Comparison of ENCODE assay signal across 9 cellular contexts in genomic region chr2:10091182-10091932, GRCh38. TPM values are rescaled to one million over a fixed set of nuclear protein-coding genes. Genes with fewer than 3 reads are reported as not detected.
DNase-seq lines count a peak whose midpoint lies in the region; ATAC-seq lines count a peak whose summit lies in the region.
"Had no signal": no experiment of that assay in that cellular context is flagged by ENCODE, and none has a peak within 500 bp of the region (broad histone marks: within the 10 kb centered on the region; RNA-seq: fewer than 3 reads in every experiment).

No MANE protein-coding gene starts in this region.

- peak; percentile 55 to 65 for ATAC-seq in activated T-cell treated with anti-CD3 and anti-CD28 coated beads, Interleukin-2, amount 50 U/mL, for 4 hours
- ATAC-seq in left lobe of liver (peak; percentile 32), aorta (ENCODE audit: low FRiP score) (peak; percentile 65), HG02798 (IDR thresholded peaks at IDR 0.05; ENCODE audit: poor library complexity, unreplicated experiment) (no peak)

- H3K36me3 Mint-ChIP-seq in activated T-cell treated with anti-CD3 and anti-CD28 coated beads, Interleukin-2, amount 50 U/mL, for 4 hours (ENCODE audit: insufficient read depth) = no peaks in the 10 kb centered on the region
- H3K36me3 Mint-ChIP-seq: mesothelial cell of epicardium had no signal

- H3K27ac ChIP-seq in aorta (ENCODE audit: low read depth in 1 of 2, low read length in 2 of 2) = no peak overlapping the region

- no peaks in the 10 kb centered on the region for H3K9me3 ChIP-seq in aorta (ENCODE audit: control insufficient read depth, low read length)

- no peaks in the 10 kb centered on the region for H3K36me3 ChIP-seq in aorta (ENCODE audit: control insufficient read depth in 1 of 2, insufficient read depth in 2 of 2, low read length in 1 of 2)

- no peaks in the 10 kb centered on the region for H3K27me3 ChIP-seq in aorta (ENCODE audit: control insufficient read depth in 1 of 2, insufficient read depth in 2 of 2, low read length in 1 of 2)

- 20 to 26% methylated on average over 42 to 52 of the region's 52 CpGs for WGBS in aorta, 2 donors

- no peaks in the 10 kb centered on the region for H3K4me1 ChIP-seq in aorta (ENCODE audit: control insufficient read depth in 1 of 2, insufficient read depth in 2 of 2, low read length in 2 of 2)

- intact Hi-C loops in aorta (cut with DNase I) = no loop called here

- no peaks in the 10 kb centered on the region for H3K9me3 Mint-ChIP-seq in activated T-cell treated with anti-CD3 and anti-CD28 coated beads, Interleukin-2, amount 50 U/mL, for 4 hours
- H3K9me3 Mint-ChIP-seq: mesothelial cell of epicardium had no signal

- peak; percentile 18 for DNase-seq in stimulated activated CD4-positive, alpha-beta T cell treated with anti-CD3 and anti-CD28 coated beads, Interleukin-4, amount 100 ng/mL, for 1 hour
- DNase-seq in stimulated activated CD4-positive, alpha-beta T cell treated with anti-CD3 and anti-CD28 coated beads, Interleukin-2, amount 100 ng/mL, for 48 hours = no peak
- peak; percentile 20 for DNase-seq in activated T-cell treated with anti-CD3 and anti-CD28 coated beads, Interleukin-2, amount 50 U/mL, for 4 hours
- DNase-seq in left lobe of liver (ENCODE audit: low spot score) = no peak
- peak in 1 of 2 donors; percentile 80 for DNase-seq in aorta
- DNase-seq in NCI-H2029 (lab: John Stamatoyannopoulos, UW) = no peak
- no peak for DNase-seq in NCI-H345 (lab: John Stamatoyannopoulos, UW)

- peak overlapping the region; percentile 66 for H3K4me3 Mint-ChIP-seq in activated T-cell treated with anti-CD3 and anti-CD28 coated beads, Interleukin-2, amount 50 U/mL, for 4 hours
- H3K4me3 Mint-ChIP-seq: mesothelial cell of epicardium had no signal

- peaks cover 3% of the 10 kb centered on the region for H3K4me1 Mint-ChIP-seq in activated T-cell treated with anti-CD3 and anti-CD28 coated beads, Interleukin-2, amount 50 U/mL, for 4 hours (ENCODE audit: low read depth)
- H3K4me1 Mint-ChIP-seq: mesothelial cell of epicardium had no signal

- no peak overlapping the region for H3K4me3 ChIP-seq in aorta (ENCODE audit: low read length in 2 of 2)

- H3K27me3 Mint-ChIP-seq in activated T-cell treated with anti-CD3 and anti-CD28 coated beads, Interleukin-2, amount 50 U/mL, for 4 hours (ENCODE audit: low read depth) = peaks cover 75% of the 10 kb centered on the region

RNA-seq across cellular contexts. Expression of gene CYS1, which starts 11.1 kb away (rescaled TPM):
- total RNA-seq in activated T-cell treated with anti-CD3 and anti-CD28 coated beads, Interleukin-2, amount 50 U/mL, for 4 hours = under 1 TPM in 1 of 3 donors, not detected in 2; 0.08 TPM
- total RNA-seq in left lobe of liver = 0.65 TPM
- total RNA-seq in aorta = 10 to 100 TPM; 11.4 to 13.9 TPM
- polyA plus RNA-seq in aorta = 10 to 100 TPM; 14.7 to 16.4 TPM

RNA-seq across cellular contexts. Expression of gene RRM2, which starts 31.2 kb away (rescaled TPM):
- 10 to 100 TPM; 40.9 to 54.9 (median 51.6) TPM for total RNA-seq in activated T-cell treated with anti-CD3 and anti-CD28 coated beads, Interleukin-2, amount 50 U/mL, for 4 hours
- 2.7 TPM for total RNA-seq in left lobe of liver
- 1 to 10 TPM; 1.8 to 4.3 TPM for total RNA-seq in aorta
- polyA plus RNA-seq in aorta = 1 to 10 TPM in 1 of 2 donors, under 1 TPM in 1; 0.23 to 4.6 TPM

RNA-seq across cellular contexts. Expression of gene KLF11, which starts 48.0 kb away (rescaled TPM):
- 10 to 100 TPM in 1 of 3 donors, 1 to 10 TPM in 2; 5.2 to 10.2 (median 5.7) TPM for total RNA-seq in activated T-cell treated with anti-CD3 and anti-CD28 coated beads, Interleukin-2, amount 50 U/mL, for 4 hours
- total RNA-seq in left lobe of liver = 12.2 TPM
- 10 to 100 TPM; 30.7 to 33.6 TPM for total RNA-seq in aorta
- polyA plus RNA-seq in aorta = 10 to 100 TPM in 1 of 2 donors, 1 to 10 TPM in 1; 7.8 to 10.2 TPM

Comparison
In these comparisons a context has a peak if more than half of its experiments do, and no peak if none do; other contexts are left out.
1. DNase-seq: peak in stimulated activated CD4-positive, alpha-beta T cell treated with anti-CD3 and anti-CD28 coated beads, Interleukin-4, amount 100 ng/mL, for 1 hour (single experiment) and activated T-cell treated with anti-CD3 and anti-CD28 coated beads, Interleukin-2, amount 50 U/mL, for 4 hours (single experiment); none in stimulated activated CD4-positive, alpha-beta T cell treated with anti-CD3 and anti-CD28 coated beads, Interleukin-2, amount 100 ng/mL, for 48 hours (0 of 2), left lobe of liver (single experiment), NCI-H2029 (single experiment) and NCI-H345 (single experiment).
2. RNA of gene RRM2, which starts 31.2 kb away (total RNA-seq): 40.9 to 54.9 TPM in activated T-cell treated with anti-CD3 and anti-CD28 coated beads, Interleukin-2, amount 50 U/mL, for 4 hours; 1.8 to 4.3 TPM in aorta and 2.7 TPM in left lobe of liver (single experiment); every median in the first group is over 4 times any median in the second.